Comparison of ENCODE assay signal across 8 cellular contexts in genomic region chr13:99980201-99981114, GRCh38. TPM values are rescaled to one million over a fixed set of nuclear protein-coding genes. Genes with fewer than 3 reads are reported as not detected.
A peak's percentile ranks its signal among the peaks of the same experiment; 100 is the strongest.
DNase-seq lines count a peak whose midpoint lies in the region; ATAC-seq and TF ChIP-seq lines count a peak whose summit lies in the region.

No MANE protein-coding gene starts in this region.

- WGBS in thyroid gland, 2 donors = 4 to 5% methylated on average over 40 to 65 of the region's 104 CpGs

- H3K4me3 ChIP-seq in epithelial cell of esophagus (ENCODE audit: low read length) (peak overlapping the region; percentile 27), thyroid gland (replicated peaks in 1 of 3) (peak overlapping the region in 1 of 3 donors; percentile 23)
- H3K4me3 ChIP-seq in naive thymus-derived CD4-positive, alpha-beta T cell (ENCODE audit: low read length) = no peak overlapping the region

- ATAC-seq in naive thymus-derived CD4-positive, alpha-beta T cell = peak; percentile 78

- POLR2A ChIA-PET in naive thymus-derived CD4-positive, alpha-beta T cell (lab: Charles Lee) = interaction anchor here (1.4 to 1.8 kb wide), 3 partner anchors 10 to 13 kb away, joined by 4 to 8 read pairs (median 4); no protein-coding TSS in a partner anchor

- intact Hi-C loops in naive thymus-derived CD4-positive, alpha-beta T cell (cut with micrococcal nuclease) = loop anchor here (1.0 to 5.0 kb wide), 3 partner anchors 10 to 483 kb away; no protein-coding TSS in a partner anchor
- intact Hi-C loops in thyroid gland (cut with DNase I) = loop anchor here (10.0 kb wide), 1 partner anchor 326 kb away; no protein-coding TSS in a partner anchor

- CTCF ChIA-PET in naive thymus-derived CD4-positive, alpha-beta T cell (lab: Charles Lee) = no interaction called here

- TF ChIP-seq CTCF in HFFc6 (IDR thresholded peaks at IDR 0.05) (no peak), epithelial cell of esophagus (IDR thresholded peaks at IDR 0.05; ENCODE audit: insufficient read depth, low read depth, low read length, missing control alignments) (no peak), thyroid gland (IDR thresholded peaks at IDR 0.05) (no peak)

- no peak overlapping the region for H3K27ac ChIP-seq in naive thymus-derived CD4-positive, alpha-beta T cell (ENCODE audit: low read depth, low read length)
- H3K27ac ChIP-seq in thyroid gland = no peak overlapping the region

- no peak for TF ChIP-seq POLR2A in thyroid gland (IDR thresholded peaks at IDR 0.05)

- H3K9me3 Mint-ChIP-seq in HFFc6 = no peaks in the 10 kb centered on the region
- H3K9me3 Mint-ChIP-seq in naive thymus-derived CD4-positive, alpha-beta T cell = peaks cover 0 to 59% (median 27%) of the 10 kb centered on the region in 11 donors

- H3K4me3 Mint-ChIP-seq in HFFc6 = peak overlapping the region; percentile 53
- H3K4me3 Mint-ChIP-seq in naive thymus-derived CD4-positive, alpha-beta T cell = peak overlapping the region in 6 of 10 donors; percentile 41 to 68 (median 59)

- peaks cover 22% of the 10 kb centered on the region for H3K4me1 Mint-ChIP-seq in HFFc6 (ENCODE audit: low read depth)
- peaks cover 0 to 35% (median 23%) of the 10 kb centered on the region in 7 donors for H3K4me1 Mint-ChIP-seq in naive thymus-derived CD4-positive, alpha-beta T cell

- peaks cover 22 to 64% of the 10 kb centered on the region in 2 donors for H3K27me3 ChIP-seq in naive thymus-derived CD4-positive, alpha-beta T cell (ENCODE audit: control insufficient read depth in 2 of 2, insufficient read depth in 2 of 2, low read length in 2 of 2)
- H3K27me3 ChIP-seq in thyroid gland = peaks cover 78% of the 10 kb centered on the region

- no peak overlapping the region for H3K27ac Mint-ChIP-seq in HFFc6
- H3K27ac Mint-ChIP-seq in naive thymus-derived CD4-positive, alpha-beta T cell = no peak overlapping the region

- peak; percentile 83 for DNase-seq in DMS79 (lab: John Stamatoyannopoulos, UW)
- peak; percentile 55 for DNase-seq in HFFc6
- peak; percentile 71 for DNase-seq in NCI-H446 treated with DMSO at 0.1 percent for 48 hours (lab: John Stamatoyannopoulos, UW)
- peak; percentile 65 for DNase-seq in activated CD8-positive, alpha-beta memory T cell treated with anti-CD3 and anti-CD28 coated beads, Interleukin-2, amount 50 U/mL, for 4 hours
- peak; percentile 81 for DNase-seq in epithelial cell of esophagus (ENCODE audit: low read depth)
- DNase-seq in naive thymus-derived CD4-positive, alpha-beta T cell = peak in 6 of 9 donors; percentile 44 to 64 (median 55)
- DNase-seq in thyroid gland = peak; percentile 54 to 59
- DNase-seq in occipital lobe (lab: John Stamatoyannopoulos, UW) = no peak

- H3K4me1 ChIP-seq in naive thymus-derived CD4-positive, alpha-beta T cell (ENCODE audit: control insufficient read depth in 2 of 2, insufficient read depth in 2 of 2, low read length in 2 of 2) = peaks cover 8 to 18% of the 10 kb centered on the region in 2 donors
- peaks cover 16 to 35% of the 10 kb centered on the region in 2 donors for H3K4me1 ChIP-seq in thyroid gland

- peaks cover 63% of the 10 kb centered on the region for H3K27me3 Mint-ChIP-seq in HFFc6 (ENCODE audit: insufficient read depth)
- H3K27me3 Mint-ChIP-seq in naive thymus-derived CD4-positive, alpha-beta T cell = peaks cover 51 to 69% (median 53%) of the 10 kb centered on the region in 5 donors

- no peaks in the 10 kb centered on the region for H3K36me3 ChIP-seq in naive thymus-derived CD4-positive, alpha-beta T cell (ENCODE audit: control insufficient read depth in 2 of 3, insufficient read depth in 3 of 3, low read length in 3 of 3)
- H3K36me3 ChIP-seq in thyroid gland = no peaks in the 10 kb centered on the region

- H3K36me3 Mint-ChIP-seq in HFFc6 (ENCODE audit: low read depth) = peaks cover 5% of the 10 kb centered on the region; the same call in 1 of the 2 replicates
- peaks cover 0 to 22% (median 3%) of the 10 kb centered on the region in 5 donors for H3K36me3 Mint-ChIP-seq in naive thymus-derived CD4-positive, alpha-beta T cell

- peaks cover 0 to 47% (median 6%) of the 10 kb centered on the region in 3 experiments for H3K9me3 ChIP-seq in naive thymus-derived CD4-positive, alpha-beta T cell (ENCODE audit: control insufficient read depth in 2 of 3, low read length in 3 of 3)
- no peaks in the 10 kb centered on the region for H3K9me3 ChIP-seq in thyroid gland

RNA-seq across cellular contexts. Expression of gene ZIC2, which starts 1.1 kb away (rescaled TPM):
- 1 to 10 TPM in 3 of 6 experiments, under 1 TPM in 2, not detected in 1; 0.07 to 1.9 (median 1.2) TPM for total RNA-seq in HFFc6 (2021; fragmentation: NEBNext Ultra II Directional; extraction: Animal tissue kit (Norgen Biotek cat#: 25700))
- under 1 TPM in 1 of 5 experiments, not detected in 4; 0.51 TPM for total RNA-seq in naive thymus-derived CD4-positive, alpha-beta T cell
- not detected for polyA plus RNA-seq in naive thymus-derived CD4-positive, alpha-beta T cell
- total RNA-seq in thyroid gland (not detected), occipital lobe (2.8 TPM)

RNA-seq across cellular contexts. Expression of gene ZIC5, which starts 8.9 kb away (rescaled TPM):
- not detected for total RNA-seq in HFFc6 (2021; fragmentation: NEBNext Ultra II Directional; extraction: Animal tissue kit (Norgen Biotek cat#: 25700))
- total RNA-seq in naive thymus-derived CD4-positive, alpha-beta T cell = not detected
- not detected for polyA plus RNA-seq in naive thymus-derived CD4-positive, alpha-beta T cell
- total RNA-seq in thyroid gland (not detected), occipital lobe (1.6 TPM)
